ENCODE assay signal across 8 cellular contexts in genomic region chr6:31776961-31777666, GRCh38. TPM values are rescaled to one million over a fixed set of nuclear protein-coding genes. Genes with fewer than 3 reads are reported as not detected.
A peak's percentile ranks its signal among the peaks of the same experiment; 100 is the strongest.
DNase-seq lines count a peak whose midpoint lies in the region; ATAC-seq and TF ChIP-seq lines count a peak whose summit lies in the region.

Gene VWA7 (minus strand): TSS chr6:31777328. CDS start chr6:31776779, 549 bp downstream.

- DNase-seq in GM06990 (ENCODE audit: extremely low read depth, insufficient read length): peak; percentile 86
- DNase-seq in NCI-H2171 treated with DMSO at 0.1 percent for 48 hours (lab: John Stamatoyannopoulos, UW): peak; percentile 64
- DNase-seq in activated CD4-positive, alpha-beta T cell treated with anti-CD3 and anti-CD28 coated beads for 1 hour: peak; percentile 56
- DNase-seq in cerebellum (ENCODE audit: low spot score): peak; percentile 82
- DNase-seq in lower leg skin (ENCODE audit: low spot score in 2 of 2): peak; percentile 52 to 91
- DNase-seq in stimulated activated CD8-positive, alpha-beta memory T cell treated with anti-CD3 and anti-CD28 coated beads, Interleukin-12 subunit alpha, Interleukin-12 subunit beta, amount 100 ng/mL, for 24 hours (ENCODE audit: extremely low read depth): peak; percentile 40

- H3K27me3 ChIP-seq in GM06990 (replicated peaks; ENCODE audit: control insufficient read depth, insufficient read depth, low read length): no peaks in the 10 kb centered on the region

- no peak for TF ChIP-seq CTCF in GM06990 (IDR thresholded peaks at IDR 0.05; ENCODE audit: insufficient read depth, low read length, poor library complexity, severe bottlenecking)
- peak in 1 of 3 donors; percentile 59 for TF ChIP-seq CTCF in lower leg skin (IDR thresholded peaks at IDR 0.05)

- peaks cover 31% of the 10 kb centered on the region for H3K36me3 ChIP-seq in GM06990 (ENCODE audit: control insufficient read depth, insufficient read depth, low read length)

- intact Hi-C loops in lower leg skin (cut with DNase I; ENCODE audit: low total_unique reads): no loop called here

- H3K4me3 ChIP-seq in GM06990 (replicated peaks; ENCODE audit: low read depth, low read length): no peak within 1 kb of the TSS
- no peak within 1 kb of the TSS for H3K4me3 ChIP-seq in lower leg skin (ENCODE audit: low read depth, poor library complexity, severe bottlenecking)

- WGBS in lower leg skin, 2 donors: 11 to 13% methylated on average over 13 to 15 of the region's 15 CpGs

- TF ChIP-seq POLR2A in lower leg skin (IDR thresholded peaks at IDR 0.05): no peak

- peak; percentile 63 for ATAC-seq in HG02870 (IDR thresholded peaks at IDR 0.05; ENCODE audit: unreplicated experiment)
- no peak for ATAC-seq in GM18520 (IDR thresholded peaks at IDR 0.05; ENCODE audit: unreplicated experiment)

RNA-seq across cellular contexts. Expression of gene VWA7, which starts in this region (rescaled TPM):
- total RNA-seq in cerebellum (0.36 TPM), lower leg skin (1 to 10 TPM in 3 of 4 donors, under 1 TPM in 1; 0.49 to 4.8 (median 1.4) TPM)

Comparison
In these comparisons a context has a peak if more than half of its experiments do, and no peak if none do; other contexts are left out.
1. Peak in DNase-seq in cerebellum; RNA of the gene not detected or under 1 TPM.